Comparison of ENCODE assay signal across 9 cellular contexts in genomic region chr2:88838165-88838635, GRCh38.
DNase-seq lines count a peak whose midpoint lies in the region; ATAC-seq, FAIRE-seq and TF ChIP-seq lines count a peak whose summit lies in the region.
"Had no signal": no experiment of that assay in that cellular context is flagged by ENCODE, and none has a peak within 500 bp of the region (broad histone marks: within the 10 kb centered on the region; RNA-seq: fewer than 3 reads in every experiment).

No MANE protein-coding gene starts in this region.

- peaks cover 4% of the 10 kb centered on the region for H3K4me1 ChIP-seq in left ventricle myocardium inferior
- no peaks in the 10 kb centered on the region for H3K4me1 ChIP-seq in gastrocnemius medialis

- intact Hi-C loops in left ventricle myocardium inferior (cut with micrococcal nuclease) (no loop called here), gastrocnemius medialis (cut with DNase I; ENCODE audit: low total_unique reads) (no loop called here)

- H3K27ac ChIP-seq in left ventricle myocardium inferior (replicated peaks) (no peak overlapping the region), gastrocnemius medialis (peak overlapping the region in 1 of 4 donors; percentile 44)

- H3K36me3 ChIP-seq in left ventricle myocardium inferior = no peaks in the 10 kb centered on the region
- no peaks in the 10 kb centered on the region for H3K36me3 ChIP-seq in gastrocnemius medialis

- TF ChIP-seq CTCF in left ventricle myocardium inferior (IDR thresholded peaks at IDR 0.05; ENCODE audit: borderline replicate concordance) (no peak), gastrocnemius medialis (IDR thresholded peaks at IDR 0.05 in 4 of 5, conservative IDR thresholded peaks at IDR 0.05 in 1 of 5) (no peak)

- TF ChIP-seq POLR2A in GM12892 (IDR thresholded peaks at IDR 0.05; ENCODE audit: low read depth, low read length) (peak; percentile 78), gastrocnemius medialis (IDR thresholded peaks at IDR 0.05) (no peak)

- DNase-seq in GM12892 (ENCODE audit: insufficient read length) (no peak), RPMI8226 (peak; percentile 84), AG08396 (ENCODE audit: low spot score) (no peak), left ventricle myocardium inferior (no peak), hippocampal formation (lab: John Stamatoyannopoulos, UW) (no peak), gastrocnemius medialis (no peak)
- DNase-seq: CD8-positive, alpha-beta T cell had no signal

- in situ Hi-C loops in gastrocnemius medialis (cut with MboI; ENCODE audit: low sequenced_read_pairs in 4 of 4) = no loop called here

- ATAC-seq in GM19452 (IDR thresholded peaks at IDR 0.05; ENCODE audit: unreplicated experiment) = peak; percentile 83
- peak; percentile 84 for ATAC-seq in HG02973 (IDR thresholded peaks at IDR 0.05; ENCODE audit: unreplicated experiment)
- no peak for ATAC-seq in gastrocnemius medialis
- ATAC-seq: CD8-positive, alpha-beta T cell had no signal

- no peak overlapping the region for H3K4me3 ChIP-seq in left ventricle myocardium inferior
- no peak overlapping the region for H3K4me3 ChIP-seq in gastrocnemius medialis

- H3K27me3 ChIP-seq in left ventricle myocardium inferior (ENCODE audit: low read depth) (no peaks in the 10 kb centered on the region), gastrocnemius medialis (no peaks in the 10 kb centered on the region)

- H3K9me3 ChIP-seq in left ventricle myocardium inferior (replicated peaks) (no peaks in the 10 kb centered on the region), gastrocnemius medialis (no peaks in the 10 kb centered on the region)

- peak; percentile 98 for FAIRE-seq in GM12892 (lab: Jason Lieb, UNC)

Comparison
In these comparisons a context has a peak if more than half of its experiments do, and no peak if none do; other contexts are left out.
1. ATAC-seq: peak in GM19452 (single experiment) and HG02973 (single experiment); none in gastrocnemius medialis (0 of 2).